ENCODE assay signal across 12 cellular contexts in the genomic region with DNA sequence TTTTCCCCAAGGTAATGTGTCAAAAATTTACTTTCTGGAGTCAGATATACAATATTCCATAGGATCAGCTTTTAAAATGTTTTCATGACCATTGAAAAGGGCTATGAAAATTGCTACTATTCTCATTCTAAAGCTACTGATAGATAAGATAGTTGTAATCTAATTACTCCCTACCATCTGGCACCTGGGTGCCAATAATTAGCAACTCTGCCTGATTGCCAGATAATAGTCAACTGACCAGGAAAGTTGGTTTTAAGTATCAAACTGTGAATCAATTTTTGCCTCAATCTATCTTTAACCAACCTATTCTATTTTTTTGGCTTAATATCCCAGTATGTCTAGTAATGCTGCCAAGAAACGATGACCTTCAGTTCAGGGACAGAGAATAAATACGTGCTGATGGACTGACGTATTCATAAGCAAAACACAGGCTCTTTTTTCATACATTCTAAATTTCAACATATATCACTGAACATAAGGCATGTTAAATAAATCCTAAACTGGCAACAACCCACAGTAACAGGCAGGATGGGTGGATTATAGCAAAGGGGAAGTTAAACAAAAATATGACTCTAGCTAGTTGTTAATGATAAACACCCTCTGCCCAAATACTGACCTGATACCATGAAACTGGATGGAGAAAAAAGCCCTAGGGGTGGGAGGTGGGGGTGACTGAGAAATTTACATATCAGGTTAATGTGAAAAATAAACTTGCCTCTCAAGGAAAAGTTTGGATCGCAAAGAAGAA. TPM values are rescaled to one million over a fixed set of nuclear protein-coding genes. Genes with fewer than 3 reads are reported as not detected.
DNase-seq lines count a peak whose midpoint lies in the region; ATAC-seq and TF ChIP-seq lines count a peak whose summit lies in the region.
"Had no signal": no experiment of that assay in that cellular context is flagged by ENCODE, and none has a peak within 500 bp of the region (broad histone marks: within the 10 kb centered on the region; RNA-seq: fewer than 3 reads in every experiment).

No MANE protein-coding gene starts in this region.

- no peak overlapping the region for H3K23ac ChIP-seq in H9 (ENCODE audit: insufficient read length, low read depth, low read length)

- H3K4me2 ChIP-seq in BLaER1 (peak overlapping the region; percentile 39; the same call in 1 of the 2 replicates), H9 (ENCODE audit: insufficient read depth, insufficient read length, low read length) (no peak overlapping the region), hepatocyte (peak overlapping the region; percentile 35)

- no peak overlapping the region for H2BK12ac ChIP-seq in H9 (ENCODE audit: insufficient read length, low read depth, low read length)

- H3T11ph ChIP-seq in H9 (ENCODE audit: low read length), result no peak overlapping the region

- H3K4ac ChIP-seq in H9 (ENCODE audit: low read depth, low read length), result no peak overlapping the region

- CTCF ChIA-PET in Panc1 (lab: Charles Lee), result no interaction called here

- H2AFZ ChIP-seq in H9 (ENCODE audit: low read length), result no peak overlapping the region
- no peak overlapping the region for H2AFZ ChIP-seq in hepatocyte

- H3K4me1 ChIP-seq in BLaER1, result peaks cover 16% of the 10 kb centered on the region
- H3K4me1 ChIP-seq in H9 (ENCODE audit: insufficient read depth, low read length), result peaks cover 14% of the 10 kb centered on the region; the same call in 1 of the 2 replicates
- peaks cover 45% of the 10 kb centered on the region for H3K4me1 ChIP-seq in Panc1 (ENCODE audit: control insufficient read depth, insufficient read depth, low read length)
- H3K4me1 ChIP-seq in hepatocyte (ENCODE audit: insufficient read depth), result peaks cover 58% of the 10 kb centered on the region
- peaks cover 0 to 4% of the 10 kb centered on the region in 2 donors for H3K4me1 ChIP-seq in uterus

- in situ Hi-C loops in Panc1 (cut with HindIII; ENCODE audit: low pct_unique_long_range_greater_than_20kb, low sequenced_read_pairs), result no loop called here

- no peak overlapping the region for H3K18ac ChIP-seq in H9 (ENCODE audit: insufficient read length, low read depth, low read length)

- H2AK5ac ChIP-seq in H9 (ENCODE audit: insufficient read length, low read length), result no peak overlapping the region

- H3K4me1 Mint-ChIP-seq in H9, result peaks cover 51 to 54% of the 10 kb centered on the region in 2 experiments

- TF ChIP-seq POLR2A in uterus (IDR thresholded peaks at IDR 0.05), result no peak

- H2BK120ac ChIP-seq in H9 (ENCODE audit: low read depth, low read length, poor library complexity, severe bottlenecking), result no peak overlapping the region

- H3K9me3 ChIP-seq in BLaER1 (0 out of 2 replicates have a peak, but pooled peaks cover 6% of the 10 kb centered on the region), H9 (ENCODE audit: control insufficient read depth, low read depth, low read length) (no peaks in the 10 kb centered on the region), Panc1 (ENCODE audit: control insufficient read depth, insufficient read depth, low read depth, low read length) (no peaks in the 10 kb centered on the region), hepatocyte (ENCODE audit: low read depth) (no peaks in the 10 kb centered on the region), uterus (no peaks in the 10 kb centered on the region)
- H3K9me3 ChIP-seq: mucosa of descending colon had no signal

- 0 out of 2 replicates have a peak, but pooled peaks cover 3% of the 10 kb centered on the region for H3K36me3 ChIP-seq in BLaER1
- no peaks in the 10 kb centered on the region for H3K36me3 ChIP-seq in Panc1 (ENCODE audit: control insufficient read depth, insufficient read depth, low read length)
- no peaks in the 10 kb centered on the region for H3K36me3 ChIP-seq in hepatocyte (replicated peaks; ENCODE audit: insufficient read depth, low read depth)
- no peaks in the 10 kb centered on the region for H3K36me3 ChIP-seq in uterus

- ATAC-seq in Panc1, result no peak

- H4K8ac ChIP-seq in H9 (replicated peaks; ENCODE audit: insufficient read length, low read depth, low read length), result no peak overlapping the region

- peaks cover 0 to 3% of the 10 kb centered on the region in 2 experiments; a peak in 1 of 5 replicates for H3K9me3 Mint-ChIP-seq in H9

- POLR2A ChIA-PET in Panc1 (lab: Charles Lee), result no interaction called here

- H4K91ac ChIP-seq in H9 (ENCODE audit: insufficient read length, low read depth, low read length), result no peak overlapping the region

- no peaks in the 10 kb centered on the region for H3K79me1 ChIP-seq in H9 (ENCODE audit: insufficient read depth, low read depth, low read length, poor library complexity, severe bottlenecking)

- no peak overlapping the region for H3K9ac ChIP-seq in BLaER1
- no peak overlapping the region for H3K9ac ChIP-seq in H9 (ENCODE audit: extremely low read depth, insufficient read length, low read length)

- peak overlapping the region; percentile 88 to 96 (median 91); a peak in 6 of 7 replicates for H3K27ac Mint-ChIP-seq in H9

- H3K4me3 ChIP-seq in BLaER1 (no peak overlapping the region), Panc1 (ENCODE audit: low read depth in 2 of 2, low read length in 2 of 2) (no peak overlapping the region), hepatocyte (no peak overlapping the region), uterus (no peak overlapping the region)
- H3K4me3 ChIP-seq: mucosa of descending colon had no signal

- TF ChIP-seq CTCF in H9 (conservative IDR thresholded peaks at IDR 0.05) (no peak), Panc1 (IDR thresholded peaks at IDR 0.05) (no peak), hepatocyte (IDR thresholded peaks at IDR 0.05; ENCODE audit: poor library complexity) (no peak), uterus (IDR thresholded peaks at IDR 0.05) (no peak)

- H2BK5ac ChIP-seq in H9 (ENCODE audit: insufficient read length, low read length), result no peak overlapping the region

- H2BK15ac ChIP-seq in H9 (ENCODE audit: low read depth, low read length), result no peak overlapping the region

- H3K56ac ChIP-seq in H9 (ENCODE audit: insufficient read length, low read depth, low read length), result no peak overlapping the region

- H3K27me3 ChIP-seq in BLaER1 (no peaks in the 10 kb centered on the region), H9 (ENCODE audit: insufficient read depth, low read length) (no peaks in the 10 kb centered on the region), Panc1 (ENCODE audit: control insufficient read depth, insufficient read depth, low read length) (no peaks in the 10 kb centered on the region), hepatocyte (no peaks in the 10 kb centered on the region), uterus (no peaks in the 10 kb centered on the region)

- H2BK20ac ChIP-seq in H9 (ENCODE audit: low read depth, low read length, poor library complexity, severe bottlenecking), result no peak overlapping the region

- no TSS peak for BruUV-seq in Panc1 (replicated peaks; lab: Mats Ljungman, UMichigan)

- H4K5ac ChIP-seq in H9 (ENCODE audit: insufficient read length, low read depth, low read length), result no peak overlapping the region

- intact Hi-C loops in Panc1 (cut with micrococcal nuclease; ENCODE audit: unreplicated experiment), result no loop called here
- intact Hi-C loops in uterus (cut with DNase I; ENCODE audit: low total_unique reads), result no loop called here

- DNase-seq in H9 (no peak), Panc1 (ENCODE audit: low read depth, low spot score) (no peak), hepatocyte (ENCODE audit: low spot score) (no peak), cerebellar cortex (ENCODE audit: low spot score) (no peak), uterus (no peak), NK-92 (lab: John Stamatoyannopoulos, UW; ENCODE audit: unreplicated experiment) (no peak)
- no peak for DNase-seq in activated CD4-positive, alpha-beta T cell treated with anti-CD3 and anti-CD28 coated beads, Interleukin-2, amount 50 U/mL, for 4 hours
- DNase-seq: activated CD8-positive, alpha-beta memory T cell treated with anti-CD3 and anti-CD28 coated beads, Interleukin-2, amount 50 U/mL, for 48 hours; effector CD4-positive, alpha-beta T cell had no signal

- H4K20me1 ChIP-seq in BLaER1 (peaks cover 27% of the 10 kb centered on the region; the same call in 1 of the 2 replicates), H9 (ENCODE audit: control insufficient read depth, insufficient read depth, insufficient read length) (no peaks in the 10 kb centered on the region), hepatocyte (ENCODE audit: insufficient read depth, poor library complexity, severe bottlenecking) (no peaks in the 10 kb centered on the region)

- no CpG with 5 or more reads among the region's 4 CpGs for WGBS in H9 (ENCODE audit: extremely low coverage, insufficient read length, low lambda C conversion rate)
- WGBS in hepatocyte (ENCODE audit: low lambda C conversion rate, missing lambda C conversion rate), result 65% methylated on average over 4 of the region's 4 CpGs

- peaks cover 5% of the 10 kb centered on the region; the same call in 1 of the 2 replicates for H3K79me2 ChIP-seq in H9 (ENCODE audit: insufficient read depth, low read length)
- peaks cover 92% of the 10 kb centered on the region for H3K79me2 ChIP-seq in hepatocyte

- H3K23me2 ChIP-seq in H9 (ENCODE audit: insufficient read length, low read depth, low read length, poor library complexity, severe bottlenecking), result no peaks in the 10 kb centered on the region

- no peaks in the 10 kb centered on the region for H3K9me2 ChIP-seq in hepatocyte (replicated peaks; ENCODE audit: insufficient read depth)

- H3K4me3 Mint-ChIP-seq in H9, result no peak overlapping the region

- no peak overlapping the region for H3K14ac ChIP-seq in H9 (ENCODE audit: insufficient read depth, low read length)

- no peaks in the 10 kb centered on the region for H3K27me3 Mint-ChIP-seq in H9 (ENCODE audit: low read depth)

- H3K27ac ChIP-seq in BLaER1, result no peak overlapping the region
- no peak overlapping the region for H3K27ac ChIP-seq in H9 (ENCODE audit: insufficient read length, low read depth, low read length)
- H3K27ac ChIP-seq in Panc1 (ENCODE audit: low read length), result 0 out of 2 replicates have a peak overlapping the region, but pooled peaks have one; percentile 29
- H3K27ac ChIP-seq in hepatocyte, result peak overlapping the region; percentile 92
- H3K27ac ChIP-seq in uterus, result no peak overlapping the region
- H3K27ac ChIP-seq: C4-2B had no signal

- H3K36me3 Mint-ChIP-seq in H9 (ENCODE audit: insufficient read depth in 1 of 3, low read depth in 3 of 3), result peaks cover 3 to 10% (median 9%) of the 10 kb centered on the region in 3 experiments; a peak in 6 of 7 replicates

RNA-seq across cellular contexts. Expression of gene SH3RF1, which starts 18.2 kb away (rescaled TPM):
- total RNA-seq in H9 (2021) (14.9 and 15.3 TPM in 2 replicates), Panc1 (2021; ENCODE audit: unreplicated experiment) (11.5 TPM), hepatocyte (13.9 and 15.5 TPM in 2 replicates), uterus (10 to 100 TPM in 3 of 4 donors, 1 to 10 TPM in 1; 5.9 to 41.2 (median 15.0) TPM)
- 5.8 TPM for polyA plus RNA-seq in Panc1 (2012; ENCODE audit: insufficient read length)
- 12.5 and 16.4 TPM in 2 replicates for polyA plus RNA-seq in hepatocyte

Comparison
In these comparisons a context has a peak if more than half of its experiments do, and no peak if none do; other contexts are left out.
1. H3K27ac ChIP-seq: peak in Panc1 (single experiment) and hepatocyte (single experiment); none in BLaER1 (single experiment), H9 (single experiment) and uterus (0 of 2).